In the genomic region with DNA sequence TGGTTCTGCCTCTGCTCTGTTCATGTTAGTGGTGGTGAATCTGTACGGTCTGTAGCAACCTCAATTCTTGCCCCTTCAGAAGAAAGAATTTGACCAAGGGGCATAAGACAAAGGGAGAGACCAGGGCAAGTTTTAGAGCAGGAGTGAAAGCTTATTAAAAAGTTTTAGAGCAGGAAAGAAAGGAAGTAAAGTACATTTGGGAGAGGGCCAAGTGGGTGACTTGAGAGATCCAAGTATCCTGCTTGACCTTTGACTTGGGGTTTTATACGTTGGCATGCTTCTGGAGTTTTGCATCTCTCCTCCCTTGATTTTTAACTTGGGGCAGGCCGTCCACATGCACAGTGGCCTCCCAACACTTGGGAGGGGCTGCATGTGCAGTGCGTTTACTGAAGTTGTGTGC, we compare ENCODE assay signal across 37 cellular contexts.
"Had no signal": no experiment of that assay in that cellular context is flagged by ENCODE, and none has a peak within 500 bp of the region (broad histone marks: within the 10 kb centered on the region; RNA-seq: fewer than 3 reads in every experiment).

No MANE protein-coding gene starts in this region.

- H3K27ac Mint-ChIP-seq: activated B cell treated with CpG ODN at 0.5 μM for 24 hours; activated CD4-positive, alpha-beta memory T cell treated with anti-CD3 and anti-CD28 coated beads for 36 hours; activated CD4-positive, alpha-beta T cell treated with anti-CD3 and anti-CD28 coated beads, Interleukin-2, amount 10 ng/mL, durations not matched to agents 24 days and 14 days; activated CD8-positive, alpha-beta T cell treated with anti-CD3 and anti-CD28 coated beads for 36 hours; activated naive CD4-positive, alpha-beta T cell treated with anti-CD3 and anti-CD28 coated beads for 36 hours; activated naive CD4-positive, alpha-beta T cell treated with anti-CD3 and anti-CD28 coated beads, Interleukin-2, amount 50 U/mL, for 72 hours; activated naive CD8-positive, alpha-beta T cell treated with anti-CD3 and anti-CD28 coated beads for 36 hours; activated T-cell treated with anti-CD3 and anti-CD28 coated beads, Interleukin-2, amount 50 U/mL, for 72 hours; activated T-helper 1 cell treated with anti-CD3 and anti-CD28 coated beads, Interleukin-12 subunit alpha, Interleukin-12 subunit beta, Interleukin-2, Interleukin-4 antibody, amounts not matched to agents 30 ng/mL and 10 ng/mL and 1 ng/mL, durations not matched to agents 14 hours and 24 hours and 36 hours; activated T-helper 17 cell treated with anti-CD3 and anti-CD28 coated beads, Interleukin-2, amount 50 U/mL, for 72 hours; T-helper 1 cell treated with Interleukin-12 subunit alpha and Interleukin-12 subunit beta and Interleukin-4 antibody, amounts not matched to agents 30 μg/mL and 1 μg/mL, for 36 hours; T-helper 2 cell treated with Interferon-gamma antibody and Interleukin-4, amounts not matched to agents 5 μg/mL and 100 μg/mL, for 36 hours had no signal

- H3K4me1 ChIP-seq: ascending aorta had no signal

- H3K4me3 ChIP-seq: ascending aorta, cardiac muscle cell had no signal

- H3K27me3 Mint-ChIP-seq: activated B cell treated with CpG ODN at 0.5 μM for 24 hours; activated CD4-positive, alpha-beta memory T cell treated with anti-CD3 and anti-CD28 coated beads for 36 hours; activated CD4-positive, alpha-beta T cell treated with anti-CD3 and anti-CD28 coated beads, Interleukin-2, amount 10 ng/mL, durations not matched to agents 24 days and 14 days; activated CD8-positive, alpha-beta T cell treated with anti-CD3 and anti-CD28 coated beads for 36 hours; activated naive CD8-positive, alpha-beta T cell treated with anti-CD3 and anti-CD28 coated beads for 36 hours; activated T-helper 17 cell treated with anti-CD3 and anti-CD28 coated beads, Interleukin-2, amount 50 U/mL, for 72 hours; brain; central memory CD8-positive, alpha-beta T cell had no signal

- H3K36me3 ChIP-seq: ascending aorta, cardiac muscle cell had no signal

- H3K36me3 Mint-ChIP-seq: activated CD4-positive, alpha-beta memory T cell treated with anti-CD3 and anti-CD28 coated beads for 36 hours; activated naive CD8-positive, alpha-beta T cell treated with anti-CD3 and anti-CD28 coated beads for 36 hours had no signal

- FAIRE-seq: bronchial epithelial cell, TTC549 had no signal

- DNase-seq: activated B cell treated with CpG ODN at 0.5 μM for 24 hours; activated CD4-positive, alpha-beta memory T cell treated with anti-CD3 and anti-CD28 coated beads for 36 hours; activated CD4-positive, alpha-beta T cell treated with anti-CD3 and anti-CD28 coated beads for 4 hours; activated CD4-positive, alpha-beta T cell treated with anti-CD3 and anti-CD28 coated beads, Interleukin-2, amount 10 ng/mL, durations not matched to agents 24 days and 14 days; activated CD4-positive, alpha-beta T cell treated with anti-CD3 and anti-CD28 coated beads, Interleukin-2, amount 50 U/mL, for 1 hour; activated CD4-positive, alpha-beta T cell treated with anti-CD3 and anti-CD28 coated beads, Interleukin-2, amount 50 U/mL, for 4 hours; activated CD4-positive, CD25-positive, alpha-beta regulatory T cell treated with anti-CD3 and anti-CD28 coated beads, Interleukin-2, amount 50 U/mL, for 72 hours; activated CD8-positive, alpha-beta memory T cell treated with anti-CD3 and anti-CD28 coated beads, Interleukin-2, amount 50 U/mL, for 4 hours; activated CD8-positive, alpha-beta T cell treated with anti-CD3 and anti-CD28 coated beads for 36 hours; activated effector memory CD4-positive, alpha-beta T cell treated with anti-CD3 and anti-CD28 coated beads, Interleukin-2, amount 50 U/mL, for 16 hours; activated gamma-delta T cell treated with Interleukin-2 at 50 U/mL for 16 hours; activated naive CD4-positive, alpha-beta T cell; activated naive CD4-positive, alpha-beta T cell treated with anti-CD3 and anti-CD28 coated beads for 36 hours; activated naive CD4-positive, alpha-beta T cell treated with anti-CD3 and anti-CD28 coated beads, Interleukin-2, amount 50 U/mL, for 16 hours; activated naive CD8-positive, alpha-beta T cell treated with anti-CD3 and anti-CD28 coated beads for 36 hours; activated T-cell treated with anti-CD3 and anti-CD28 coated beads for 4 hours; activated T-cell treated with anti-CD3 and anti-CD28 coated beads, Interleukin-2, amount 50 U/mL, for 1 hour; activated T-cell treated with anti-CD3 and anti-CD28 coated beads, Interleukin-2, amount 50 U/mL, for 4 hours; activated T-cell treated with anti-CD3 and anti-CD28 coated beads, Interleukin-2, amount 50 U/mL, for 72 hours; amygdala; anterior cingulate cortex; caudate nucleus; cerebellar nuclear complex; T-helper 2 cell; T-helper 9 cell had no signal

- H3K4me3 Mint-ChIP-seq: activated B cell treated with CpG ODN at 0.5 μM for 24 hours; activated CD4-positive, alpha-beta memory T cell treated with anti-CD3 and anti-CD28 coated beads for 36 hours; activated CD4-positive, alpha-beta T cell treated with anti-CD3 and anti-CD28 coated beads, Interleukin-2, amount 10 ng/mL, durations not matched to agents 24 days and 14 days; activated CD8-positive, alpha-beta T cell treated with anti-CD3 and anti-CD28 coated beads for 36 hours; activated naive CD4-positive, alpha-beta T cell treated with anti-CD3 and anti-CD28 coated beads for 36 hours; activated naive CD8-positive, alpha-beta T cell treated with anti-CD3 and anti-CD28 coated beads for 36 hours; activated T-cell treated with anti-CD3 and anti-CD28 coated beads, Interleukin-2, amount 50 U/mL, for 4 hours; activated T-cell treated with anti-CD3 and anti-CD28 coated beads, Interleukin-2, amount 50 U/mL, for 72 hours; activated T-helper 1 cell treated with anti-CD3 and anti-CD28 coated beads, Interleukin-12 subunit alpha, Interleukin-12 subunit beta, Interleukin-2, Interleukin-4 antibody, amounts not matched to agents 30 ng/mL and 10 ng/mL and 1 ng/mL, durations not matched to agents 14 hours and 24 hours and 36 hours; activated T-helper 17 cell treated with anti-CD3 and anti-CD28 coated beads, Interleukin-2, amount 50 U/mL, for 72 hours; brain; central memory CD8-positive, alpha-beta T cell; T-helper 1 cell treated with Interleukin-12 subunit alpha and Interleukin-12 subunit beta and Interleukin-4 antibody, amounts not matched to agents 30 μg/mL and 1 μg/mL, for 36 hours; T-helper 2 cell treated with Interferon-gamma antibody and Interleukin-4, amounts not matched to agents 5 μg/mL and 100 μg/mL, for 36 hours had no signal

- ATAC-seq: activated CD8-positive, alpha-beta T cell treated with anti-CD3 and anti-CD28 coated beads for 36 hours; activated naive CD4-positive, alpha-beta T cell treated with anti-CD3 and anti-CD28 coated beads, Interleukin-2, amount 50 U/mL, for 72 hours; activated T-cell treated with anti-CD3 and anti-CD28 coated beads, Interleukin-2, amount 50 U/mL, for 4 hours; activated T-cell treated with anti-CD3 and anti-CD28 coated beads, Interleukin-2, amount 50 U/mL, for 72 hours; activated T-helper 17 cell treated with anti-CD3 and anti-CD28 coated beads, Interleukin-2, amount 50 U/mL, for 72 hours had no signal

- H3K9me3 Mint-ChIP-seq: activated CD4-positive, alpha-beta memory T cell treated with anti-CD3 and anti-CD28 coated beads for 36 hours; activated CD4-positive, alpha-beta T cell treated with anti-CD3 and anti-CD28 coated beads, Interleukin-2, amount 10 ng/mL, durations not matched to agents 24 days and 14 days; activated naive CD4-positive, alpha-beta T cell treated with anti-CD3 and anti-CD28 coated beads for 36 hours; activated T-cell treated with anti-CD3 and anti-CD28 coated beads, Interleukin-2, amount 50 U/mL, for 4 hours; activated T-helper 17 cell treated with anti-CD3 and anti-CD28 coated beads, Interleukin-2, amount 50 U/mL, for 72 hours had no signal

- H3K27ac ChIP-seq: ascending aorta, cardiac muscle cell, VCaP had no signal

- H3K4me1 Mint-ChIP-seq: brain; central memory CD8-positive, alpha-beta T cell had no signal

- H3K27me3 ChIP-seq: ascending aorta, cardiac muscle cell had no signal
